ENCODE assay signal across 12 cellular contexts in genomic region chr17:72123964-72124791, GRCh38. TPM values are rescaled to one million over a fixed set of nuclear protein-coding genes. Genes with fewer than 3 reads are reported as not detected.
DNase-seq lines count a peak whose midpoint lies in the region; ATAC-seq and TF ChIP-seq lines count a peak whose summit lies in the region.
"Had no signal": no experiment of that assay in that cellular context is flagged by ENCODE, and none has a peak within 500 bp of the region (broad histone marks: within the 10 kb centered on the region; RNA-seq: fewer than 3 reads in every experiment).

No MANE protein-coding gene starts in this region.

- peaks cover 49% of the 10 kb centered on the region for H3K27me3 Mint-ChIP-seq in T-helper 2 cell treated with Interferon-gamma antibody and Interleukin-4, amounts not matched to agents 5 μg/mL and 100 μg/mL, for 36 hours (ENCODE audit: low read depth)

- no peaks in the 10 kb centered on the region for H3K36me3 ChIP-seq in breast epithelium
- H3K36me3 ChIP-seq in mesodermal cell (ENCODE audit: control insufficient read depth, insufficient read depth, low read length): peaks cover 28% of the 10 kb centered on the region
- H3K36me3 ChIP-seq in suprapubic skin: peaks cover 3% of the 10 kb centered on the region
- no peaks in the 10 kb centered on the region for H3K36me3 ChIP-seq in gastrocnemius medialis
- H3K36me3 ChIP-seq: left lung had no signal

- intact Hi-C loops in breast epithelium (cut with DNase I; ENCODE audit: low total_unique reads): loop anchor here (10.0 kb wide), 1 partner anchor 329 kb away; no protein-coding TSS in a partner anchor
- intact Hi-C loops in gastrocnemius medialis (cut with DNase I; ENCODE audit: low total_unique reads): no loop called here

- in situ Hi-C loops in gastrocnemius medialis (cut with MboI; ENCODE audit: low sequenced_read_pairs in 4 of 4): no loop called here

- peak overlapping the region; percentile 27 for H3K27ac Mint-ChIP-seq in T-helper 2 cell treated with Interferon-gamma antibody and Interleukin-4, amounts not matched to agents 5 μg/mL and 100 μg/mL, for 36 hours

- ATAC-seq in gastrocnemius medialis: no peak
- no peak for ATAC-seq in GM21825 (IDR thresholded peaks at IDR 0.05; ENCODE audit: unreplicated experiment)
- ATAC-seq: left lung had no signal

- no peaks in the 10 kb centered on the region for H3K27me3 ChIP-seq in breast epithelium
- peaks cover 52% of the 10 kb centered on the region for H3K27me3 ChIP-seq in suprapubic skin
- peaks cover 0 to 6% (median 4%) of the 10 kb centered on the region in 3 donors for H3K27me3 ChIP-seq in gastrocnemius medialis

- no peak overlapping the region for H3K4me3 Mint-ChIP-seq in T-helper 2 cell treated with Interferon-gamma antibody and Interleukin-4, amounts not matched to agents 5 μg/mL and 100 μg/mL, for 36 hours

- H3K36me3 Mint-ChIP-seq in T-helper 2 cell treated with Interferon-gamma antibody and Interleukin-4, amounts not matched to agents 5 μg/mL and 100 μg/mL, for 36 hours (ENCODE audit: low read depth): no peaks in the 10 kb centered on the region

- 81 to 85% methylated on average over 25 to 34 of the region's 38 CpGs for WGBS in mesodermal cell (ENCODE audit: insufficient coverage in 2 of 2), 2 experiments
- WGBS in suprapubic skin: 74% methylated on average over 31 of the region's 38 CpGs

- H3K9me3 ChIP-seq in breast epithelium (no peaks in the 10 kb centered on the region), mesodermal cell (ENCODE audit: control insufficient read depth, low read length) (no peaks in the 10 kb centered on the region), suprapubic skin (no peaks in the 10 kb centered on the region), gastrocnemius medialis (no peaks in the 10 kb centered on the region)
- H3K9me3 ChIP-seq: left lung had no signal

- TF ChIP-seq EP300 in suprapubic skin (IDR thresholded peaks at IDR 0.05): no peak

- H3K27ac ChIP-seq in breast epithelium (peak overlapping the region; percentile 77 to 93), mesodermal cell (ENCODE audit: low read depth, low read length, severe bottlenecking) (no peak overlapping the region), suprapubic skin (no peak overlapping the region), gastrocnemius medialis (no peak overlapping the region)
- H3K27ac ChIP-seq: left lung had no signal

- peak overlapping the region in 2 of 3 donors; percentile 73 to 85 for H3K4me3 ChIP-seq in breast epithelium
- peak overlapping the region; percentile 97 for H3K4me3 ChIP-seq in mesodermal cell (ENCODE audit: extremely low read depth, insufficient read depth, low read length, poor library complexity, severe bottlenecking)
- peak overlapping the region; percentile 61 for H3K4me3 ChIP-seq in suprapubic skin
- H3K4me3 ChIP-seq in gastrocnemius medialis: no peak overlapping the region

- TF ChIP-seq POLR2A in breast epithelium (IDR thresholded peaks at IDR 0.05): no peak
- no peak for TF ChIP-seq POLR2A in suprapubic skin (IDR thresholded peaks at IDR 0.05)
- no peak for TF ChIP-seq POLR2A in gastrocnemius medialis (IDR thresholded peaks at IDR 0.05)

- peaks cover 0 to 4% of the 10 kb centered on the region in 2 donors for H3K4me1 ChIP-seq in breast epithelium
- H3K4me1 ChIP-seq in mesodermal cell (ENCODE audit: control insufficient read depth, insufficient read depth, low read length, poor library complexity, severe bottlenecking): peaks cover 42% of the 10 kb centered on the region
- H3K4me1 ChIP-seq in suprapubic skin: peaks cover 37% of the 10 kb centered on the region
- peaks cover 10 to 19% of the 10 kb centered on the region in 2 donors for H3K4me1 ChIP-seq in gastrocnemius medialis
- H3K4me1 ChIP-seq: left lung had no signal

- no peaks in the 10 kb centered on the region for H3K9me3 Mint-ChIP-seq in T-helper 2 cell treated with Interferon-gamma antibody and Interleukin-4, amounts not matched to agents 5 μg/mL and 100 μg/mL, for 36 hours

- TF ChIP-seq CTCF in breast epithelium (IDR thresholded peaks at IDR 0.05) (no peak), suprapubic skin (IDR thresholded peaks at IDR 0.05) (no peak), gastrocnemius medialis (IDR thresholded peaks at IDR 0.05 in 4 of 5, conservative IDR thresholded peaks at IDR 0.05 in 1 of 5) (no peak)

- DNase-seq in T-helper 2 cell treated with Interferon-gamma antibody and Interleukin-4, amounts not matched to agents 5 μg/mL and 100 μg/mL, for 36 hours (ENCODE audit: low spot score): no peak
- no peak for DNase-seq in T-helper 2 cell
- no peak for DNase-seq in breast epithelium (ENCODE audit: low spot score in 2 of 2)
- DNase-seq in suprapubic skin (ENCODE audit: low spot score in 2 of 2): no peak
- DNase-seq in gastrocnemius medialis: no peak
- no peak for DNase-seq in activated CD4-positive, alpha-beta T cell treated with anti-CD3 and anti-CD28 coated beads for 48 hours
- DNase-seq: GDM1, Kasumi-1 had no signal

- no peaks in the 10 kb centered on the region for H3K4me1 Mint-ChIP-seq in T-helper 2 cell treated with Interferon-gamma antibody and Interleukin-4, amounts not matched to agents 5 μg/mL and 100 μg/mL, for 36 hours (ENCODE audit: low read depth)

RNA-seq across cellular contexts. Expression of gene SOX9, which starts 3.4 kb away (rescaled TPM):
- total RNA-seq in breast epithelium: 10 to 100 TPM in 2 of 3 donors, 1 to 10 TPM in 1; 3.0 to 47.7 (median 15.7) TPM
- polyA plus RNA-seq in mesodermal cell (2013, experiment 1 of 2): 55.4 TPM
- 37.4 TPM for polyA plus RNA-seq in mesodermal cell (2013, experiment 2 of 2)
- total RNA-seq in suprapubic skin: 10 to 100 TPM; 30.0 to 52.3 (median 42.9) TPM
- 1 to 10 TPM in 1 of 4 donors, under 1 TPM in 3; 0.31 to 1.0 (median 0.56) TPM for total RNA-seq in gastrocnemius medialis
- total RNA-seq: T-helper 1 cell treated with Interleukin-12 subunit alpha and Interleukin-12 subunit beta and Interleukin-4 antibody, amounts not matched to agents 30 ng/mL and 1 ng/mL, for 36 hours had no signal

Comparison
In these comparisons a context has a peak if more than half of its experiments do, and no peak if none do; other contexts are left out.
1. H3K27ac ChIP-seq: peak in breast epithelium (2 of 2); none in mesodermal cell (single experiment), suprapubic skin (single experiment) and gastrocnemius medialis (0 of 4).
2. H3K4me3 ChIP-seq: peak in breast epithelium (2 of 3), mesodermal cell (single experiment) and suprapubic skin (single experiment); none in gastrocnemius medialis (0 of 4).